20 cellular contexts compared by ENCODE assay signal in genomic region chr12:25256826-25257225, GRCh38. TPM values are rescaled to one million over a fixed set of nuclear protein-coding genes. Genes with fewer than 3 reads are reported as not detected.
DNase-seq lines count a peak whose midpoint lies in the region; ATAC-seq, FAIRE-seq and TF ChIP-seq lines count a peak whose summit lies in the region.
"Had no signal": no experiment of that assay in that cellular context is flagged by ENCODE, and none has a peak within 500 bp of the region (broad histone marks: within the 10 kb centered on the region; RNA-seq: fewer than 3 reads in every experiment).

No MANE protein-coding gene starts in this region.

- no peaks in the 10 kb centered on the region for H3K9me3 ChIP-seq in OCI-LY1 (ENCODE audit: low read length)
- H3K9me3 ChIP-seq in keratinocyte (ENCODE audit: control insufficient read depth, low read depth, low read length), result no peaks in the 10 kb centered on the region
- H3K9me3 ChIP-seq in trophoblast cell (ENCODE audit: insufficient read depth, low read depth, low read length), result no peaks in the 10 kb centered on the region

- dilution Hi-C loops in keratinocyte (cut with MboI; ENCODE audit: extremely low pct_ligation_motif_present, low sequenced_read_pairs), result no loop called here

- H3K9ac ChIP-seq in OCI-LY1 (ENCODE audit: low read length), result no peak overlapping the region
- H3K9ac ChIP-seq in keratinocyte (ENCODE audit: control insufficient read depth, extremely low read depth, insufficient read depth, low read length), result peak overlapping the region; percentile 13
- H3K9ac ChIP-seq in trophoblast cell (ENCODE audit: low read length), result no peak overlapping the region

- no peaks in the 10 kb centered on the region for H3K79me2 ChIP-seq in OCI-LY1 (ENCODE audit: insufficient read depth, low read length)
- no peaks in the 10 kb centered on the region for H3K79me2 ChIP-seq in keratinocyte (ENCODE audit: control insufficient read depth, insufficient read depth, low read length)
- no peaks in the 10 kb centered on the region for H3K79me2 ChIP-seq in trophoblast cell (ENCODE audit: control insufficient read depth, insufficient read depth, low read length, poor library complexity)

- no peak overlapping the region for H3K4ac ChIP-seq in trophoblast cell (ENCODE audit: low read depth, low read length)

- TF ChIP-seq POLR2A in H54 (IDR thresholded peaks at IDR 0.05; ENCODE audit: low read depth, low read length), result no peak

- H3K14ac ChIP-seq in trophoblast cell (ENCODE audit: low read length), result no peak overlapping the region

- TF ChIP-seq CTCF in OCI-LY1 (IDR thresholded peaks at IDR 0.05; ENCODE audit: low read length) (no peak), keratinocyte (optimal IDR thresholded peaks at IDR 0.05 in 1 of 3, IDR thresholded peaks at IDR 0.05 in 1 of 3, conservative IDR thresholded peaks at IDR 0.05 in 1 of 3; ENCODE audit: extremely low read depth in 1 of 3, insufficient read depth in 2 of 3, low read length in 3 of 3) (no peak)

- no peaks in the 10 kb centered on the region for H3F3A ChIP-seq in OCI-LY1 (ENCODE audit: insufficient read depth, low read length)

- ATAC-seq in GM18867 (IDR thresholded peaks at IDR 0.05; ENCODE audit: unreplicated experiment), result no peak
- ATAC-seq: naive thymus-derived CD8-positive, alpha-beta T cell had no signal

- WGBS in trophoblast cell (ENCODE audit: extremely low coverage, insufficient coverage, insufficient read length), result no CpG with 5 or more reads among the region's 3 CpGs

- H3K36me3 ChIP-seq in OCI-LY1 (ENCODE audit: insufficient read depth, low read length) (no peaks in the 10 kb centered on the region), keratinocyte (ENCODE audit: control insufficient read depth in 2 of 2, extremely low read depth in 1 of 2, insufficient read depth in 2 of 2, low read length in 2 of 2) (no peaks in the 10 kb centered on the region), trophoblast cell (ENCODE audit: control insufficient read depth in 1 of 2, insufficient read depth in 2 of 2, low read length in 2 of 2) (no peaks in the 10 kb centered on the region)

- no peak overlapping the region for H4K12ac ChIP-seq in trophoblast cell (ENCODE audit: low read depth, low read length)

- peaks cover 12% of the 10 kb centered on the region for H3K79me1 ChIP-seq in trophoblast cell (ENCODE audit: low read length)

- H2BK12ac ChIP-seq in trophoblast cell (ENCODE audit: low read length), result peak overlapping the region; percentile 63

- H3K27ac ChIP-seq in OCI-LY1 (ENCODE audit: low read depth, low read length, poor library complexity, severe bottlenecking) (peak overlapping the region; percentile 25), keratinocyte (ENCODE audit: control insufficient read depth, insufficient read depth, low read length) (no peak overlapping the region), trophoblast cell (ENCODE audit: low read depth, low read length) (peak overlapping the region; percentile 76)
- H3K27ac ChIP-seq: VCaP had no signal

- DNase-seq in ELF-1 (ENCODE audit: low read depth, low spot score) (peak; percentile 60), keratinocyte (ENCODE audit: low read depth, low spot score) (no peak), trophoblast cell (peak in 1 of 2 donors; percentile 34), NCI-H1105 (lab: John Stamatoyannopoulos, UW) (no peak), H54 (ENCODE audit: insufficient read length, low spot score) (no peak), AG20443 (ENCODE audit: low spot score) (no peak)
- DNase-seq: activated CD4-positive, alpha-beta memory T cell treated with anti-CD3 and anti-CD28 coated beads, Interleukin-2, amount 10 ng/mL, durations not matched to agents 7 days and 5 days; activated naive CD8-positive, alpha-beta T cell treated with anti-CD3 and anti-CD28 coated beads, Interleukin-2, amount 10 ng/mL, durations not matched to agents 7 days and 5 days; activated T-cell treated with anti-CD3 and anti-CD28 coated beads, Interleukin-2, amount 50 U/mL, for 24 hours; foreskin melanocyte; naive thymus-derived CD8-positive, alpha-beta T cell; NCI-H2029; NCI-H69; OCI-M1; stimulated activated CD4-positive, alpha-beta T cell treated with anti-CD3 and anti-CD28 coated beads, Interleukin-4, amount 100 ng/mL, for 4 hours; substantia nigra had no signal

- H2BK120ac ChIP-seq in trophoblast cell (ENCODE audit: insufficient read depth, low read length, poor library complexity), result no peak overlapping the region

- no peaks in the 10 kb centered on the region for H3K9me2 ChIP-seq in OCI-LY1 (ENCODE audit: low read depth, low read length)

- H3K4me3 ChIP-seq in OCI-LY1 (ENCODE audit: low read depth, low read length, poor library complexity, severe bottlenecking) (no peak overlapping the region), keratinocyte (ENCODE audit: control insufficient read depth in 2 of 3, extremely low read depth in 1 of 3, insufficient read depth in 2 of 3, low read depth in 1 of 3, low read length in 3 of 3) (no peak overlapping the region), trophoblast cell (ENCODE audit: low read depth, low read length) (no peak overlapping the region)
- H3K4me3 ChIP-seq: lung had no signal

- peak; percentile 71 for FAIRE-seq in keratinocyte (lab: Jason Lieb, UNC)
- no peak for FAIRE-seq in H54 (lab: Jason Lieb, UNC)

- no peak overlapping the region for H3K23ac ChIP-seq in trophoblast cell (ENCODE audit: low read length)

- peak overlapping the region; percentile 60 for H2BK5ac ChIP-seq in trophoblast cell (ENCODE audit: low read depth, low read length, poor library complexity)

- no peaks in the 10 kb centered on the region for H3K9me1 ChIP-seq in keratinocyte (ENCODE audit: control insufficient read depth, extremely low read depth, insufficient read depth, low read length)

- H4K8ac ChIP-seq in trophoblast cell (ENCODE audit: low read depth, low read length), result peak overlapping the region; percentile 30

- H3K18ac ChIP-seq in trophoblast cell (ENCODE audit: low read length), result no peak overlapping the region

- H3K4me1 ChIP-seq in OCI-LY1 (ENCODE audit: insufficient read depth, low read length, severe bottlenecking) (peaks cover 19% of the 10 kb centered on the region), keratinocyte (ENCODE audit: control insufficient read depth, extremely low read depth, insufficient read depth, low read length) (peaks cover 7% of the 10 kb centered on the region), trophoblast cell (ENCODE audit: control insufficient read depth in 1 of 2, insufficient read depth in 2 of 2, low read length in 2 of 2) (peaks cover 9 to 16% of the 10 kb centered on the region in 2 experiments)

- H3K27me3 ChIP-seq in OCI-LY1 (ENCODE audit: insufficient read depth, low read length) (no peaks in the 10 kb centered on the region), keratinocyte (ENCODE audit: control insufficient read depth, extremely low read depth, insufficient read depth, low read length) (no peaks in the 10 kb centered on the region), trophoblast cell (ENCODE audit: insufficient read depth, low read length) (no peaks in the 10 kb centered on the region)

- H3K4me2 ChIP-seq in OCI-LY1 (ENCODE audit: low read length) (no peak overlapping the region), keratinocyte (ENCODE audit: control insufficient read depth, extremely low read depth, insufficient read depth, low read depth, low read length) (peak overlapping the region; percentile 38), trophoblast cell (ENCODE audit: low read length) (peak overlapping the region; percentile 47)

- no peak overlapping the region for H2AK5ac ChIP-seq in trophoblast cell (ENCODE audit: low read length)

- H2AFZ ChIP-seq in OCI-LY1 (ENCODE audit: low read length), result no peak overlapping the region
- H2AFZ ChIP-seq in keratinocyte (ENCODE audit: control insufficient read depth, low read length), result peak overlapping the region; percentile 92
- H2AFZ ChIP-seq in trophoblast cell (ENCODE audit: insufficient read depth, low read length, poor library complexity), result peak overlapping the region; percentile 71

- no peaks in the 10 kb centered on the region for H4K20me1 ChIP-seq in OCI-LY1 (ENCODE audit: insufficient read depth, low read length)
- H4K20me1 ChIP-seq in keratinocyte (ENCODE audit: control insufficient read depth, extremely low read depth, insufficient read depth, low read length), result no peaks in the 10 kb centered on the region

- H4K91ac ChIP-seq in trophoblast cell (ENCODE audit: low read depth, low read length), result peak overlapping the region; percentile 11

RNA-seq across cellular contexts. Expression of gene KRAS, which starts 6.1 kb away (rescaled TPM):
- 15.0 to 26.1 TPM (median 15.6 TPM) in 3 replicates for polyA plus RNA-seq in keratinocyte
- 37.3 TPM for polyA plus RNA-seq in keratinocyte (2011; ENCODE audit: low read depth)
- 14.4 and 27.1 TPM in 2 replicates for polyA plus RNA-seq in keratinocyte (2011; cell fraction: cytosol; rRNA removed)
- polyA plus RNA-seq in keratinocyte (2011; cell fraction: nucleus; rRNA removed), result 15.9 and 22.1 TPM in 2 replicates
- 13.7 and 15.4 TPM in 2 replicates for polyA plus RNA-seq in keratinocyte (2012; ENCODE audit: low replicate concordance)
- polyA minus RNA-seq in keratinocyte, result 6.7 to 20.9 TPM (median 11.0 TPM) in 3 replicates
- polyA minus RNA-seq in keratinocyte (2011; cell fraction: cytosol; rRNA and poly(A)+ RNA removed), result 14.2 TPM
- 9.9 and 19.0 TPM in 2 replicates for polyA minus RNA-seq in keratinocyte (2011; cell fraction: nucleus; rRNA and poly(A)+ RNA removed)
- polyA plus RNA-seq in trophoblast cell (2013), result 41.8 and 42.2 TPM in 2 replicates
